Comparison of ENCODE assay signal across 16 cellular contexts in genomic region chr7:74338366-74339108, GRCh38. TPM values are rescaled to one million over a fixed set of nuclear protein-coding genes. Genes with fewer than 3 reads are reported as not detected.
DNase-seq lines count a peak whose midpoint lies in the region; FAIRE-seq and TF ChIP-seq lines count a peak whose summit lies in the region.
"Had no signal": no experiment of that assay in that cellular context is flagged by ENCODE, and none has a peak within 500 bp of the region (broad histone marks: within the 10 kb centered on the region; RNA-seq: fewer than 3 reads in every experiment).

No MANE protein-coding gene starts in this region.

- no peak overlapping the region for H2BK12ac ChIP-seq in H1 (ENCODE audit: low read depth, low read length)

- no peak overlapping the region for H3K18ac ChIP-seq in H1 (ENCODE audit: extremely low read depth, low read length)

- no peak overlapping the region for H2BK15ac ChIP-seq in H1 (ENCODE audit: low read length)

- 94% methylated on average over 32 of the region's 52 CpGs; no CpG with 5 or more reads in 1 of the 2 experiments for WGBS in H1 (ENCODE audit: extremely low coverage in 1 of 2, insufficient coverage in 1 of 2, insufficient read length in 1 of 2, insufficient replicate concordance in 2 of 2, low coverage in 1 of 2, low lambda C conversion rate in 2 of 2, missing lambda C conversion rate in 1 of 2), 2 experiments
- 76 to 82% methylated on average over 42 to 51 of the region's 52 CpGs for WGBS in testis, 2 donors

- H3K9me3 Mint-ChIP-seq in activated CD4-positive, alpha-beta memory T cell treated with anti-CD3 and anti-CD28 coated beads, Interleukin-2, amount 10 ng/mL, durations not matched to agents 7 days and 5 days, result no peaks in the 10 kb centered on the region
- H3K9me3 Mint-ChIP-seq: CD8-positive, alpha-beta T cell; T-cell had no signal

- CTCF ChIA-PET in H1 (lab: Charles Lee; ENCODE audit: partially characterized antibody), result no interaction called here
- CTCF ChIA-PET in activated CD4-positive, alpha-beta memory T cell treated with anti-CD3 and anti-CD28 coated beads, Interleukin-2, amount 10 ng/mL, durations not matched to agents 7 days and 5 days (lab: Charles Lee), result no interaction called here

- no peak overlapping the region for H2AK5ac ChIP-seq in H1 (ENCODE audit: low read depth, low read length)

- intact Hi-C loops in testis (cut with DNase I; ENCODE audit: low total_unique reads), result no loop called here

- TF ChIP-seq POLR2A in NB4 (IDR thresholded peaks at IDR 0.05; ENCODE audit: extremely low read depth, insufficient read length) (no peak), H1 (IDR thresholded peaks at IDR 0.05; ENCODE audit: control extremely low read depth in 1 of 2, low read depth in 2 of 2, low read length in 2 of 2) (no peak), testis (IDR thresholded peaks at IDR 0.05) (no peak)

- no peak overlapping the region for H4K91ac ChIP-seq in H1 (replicated peaks; ENCODE audit: insufficient read length, low read length)

- no peak overlapping the region for H3K27ac Mint-ChIP-seq in activated CD4-positive, alpha-beta memory T cell treated with anti-CD3 and anti-CD28 coated beads, Interleukin-2, amount 10 ng/mL, durations not matched to agents 7 days and 5 days
- H3K27ac Mint-ChIP-seq: CD8-positive, alpha-beta T cell; T-cell had no signal

- H3K36me3 ChIP-seq in GM06990 (ENCODE audit: control insufficient read depth, insufficient read depth, low read length), result peaks cover 20% of the 10 kb centered on the region
- peaks cover 0 to 8% (median 2%) of the 10 kb centered on the region in 4 experiments; a peak in 2 of 8 replicates for H3K36me3 ChIP-seq in H1 (ENCODE audit: control insufficient read depth in 2 of 4, insufficient read depth in 4 of 4, low read length in 3 of 4)
- H3K36me3 ChIP-seq in osteoblast (ENCODE audit: insufficient read depth, low read length), result peaks cover 8% of the 10 kb centered on the region
- no peaks in the 10 kb centered on the region for H3K36me3 ChIP-seq in testis (ENCODE audit: low read depth, missing control alignments)

- no peak overlapping the region for H3K9ac ChIP-seq in H1 (replicated peaks in 1 of 4; ENCODE audit: extremely low read depth in 1 of 4, low read depth in 3 of 4, low read length in 3 of 4)

- H4K8ac ChIP-seq in H1 (ENCODE audit: extremely low read depth, insufficient read depth, low read length), result peak overlapping the region; percentile 57; the same call in 1 of the 2 replicates

- TF ChIP-seq RAD21 in H1 (IDR thresholded peaks at IDR 0.05 in 1 of 2, conservative IDR thresholded peaks at IDR 0.05 in 1 of 2; ENCODE audit: low read depth in 2 of 2, low read length in 2 of 2), result no peak

- no peak overlapping the region for H2BK5ac ChIP-seq in H1 (ENCODE audit: low read depth, low read length)

- no peak overlapping the region for H3K4ac ChIP-seq in H1 (replicated peaks; ENCODE audit: insufficient read length, low read depth, low read length)

- H3K4me3 Mint-ChIP-seq in activated CD4-positive, alpha-beta memory T cell treated with anti-CD3 and anti-CD28 coated beads, Interleukin-2, amount 10 ng/mL, durations not matched to agents 7 days and 5 days, result no peak overlapping the region
- H3K4me3 Mint-ChIP-seq: CD8-positive, alpha-beta T cell; T-cell had no signal

- H3K36me3 Mint-ChIP-seq in activated CD4-positive, alpha-beta memory T cell treated with anti-CD3 and anti-CD28 coated beads, Interleukin-2, amount 10 ng/mL, durations not matched to agents 7 days and 5 days (ENCODE audit: low read depth), result no peaks in the 10 kb centered on the region
- H3K36me3 Mint-ChIP-seq: CD8-positive, alpha-beta T cell; T-cell had no signal

- no peaks in the 10 kb centered on the region for H3K79me2 ChIP-seq in H1 (ENCODE audit: control insufficient read depth in 1 of 2, insufficient read depth in 2 of 2, low read length in 2 of 2)
- H3K79me2 ChIP-seq in osteoblast (ENCODE audit: insufficient read depth, low read length), result peaks cover 23% of the 10 kb centered on the region

- no peak for FAIRE-seq in H1 (lab: Jason Lieb, UNC)

- H3K27ac ChIP-seq in H1 (ENCODE audit: low read depth, low read length), result no peak overlapping the region
- no peak overlapping the region for H3K27ac ChIP-seq in osteoblast (ENCODE audit: low read depth, low read length)
- H3K27ac ChIP-seq in testis, result no peak overlapping the region

- H3K4me1 ChIP-seq in H1 (replicated peaks in 1 of 4; ENCODE audit: control insufficient read depth in 3 of 4, insufficient read depth in 4 of 4, low read length in 3 of 4) (no peaks in the 10 kb centered on the region), osteoblast (ENCODE audit: insufficient read depth, low read length) (peaks cover 11% of the 10 kb centered on the region), testis (no peaks in the 10 kb centered on the region)

- DNase-seq in GM06990 (ENCODE audit: extremely low read depth, insufficient read length) (no peak), NB4 (ENCODE audit: low read depth) (peak; percentile 94), H1 (ENCODE audit: low read depth in 1 of 2, low spot score in 2 of 2) (no peak), osteoblast (ENCODE audit: insufficient read length, low spot score, missing footprints) (peak; percentile 49), HuH-7 (ENCODE audit: low spot score) (no peak), testis (no peak), SK-N-DZ (ENCODE audit: low spot score) (no peak)
- no peak for DNase-seq in activated CD4-positive, alpha-beta memory T cell treated with anti-CD3 and anti-CD28 coated beads, Interleukin-2, amount 10 ng/mL, durations not matched to agents 7 days and 5 days
- DNase-seq: ACHN; CD8-positive, alpha-beta T cell; NCI-H1436 treated with DMSO at 0.1 percent for 48 hours; NCI-H2081; NCI-H524 treated with DMSO at 0.1 percent for 48 hours; OCI-M1; RPMI8226; T-cell had no signal

- H4K20me1 ChIP-seq in H1 (replicated peaks in 1 of 2; ENCODE audit: control insufficient read depth in 1 of 2, insufficient read depth in 2 of 2, low read length in 2 of 2), result peaks cover 0 to 4% of the 10 kb centered on the region in 2 experiments
- peaks cover 6% of the 10 kb centered on the region for H4K20me1 ChIP-seq in osteoblast (ENCODE audit: insufficient read depth, low read length)

- H3K9me3 ChIP-seq in H1 (ENCODE audit: insufficient read depth in 2 of 2, low read depth in 1 of 2, low read length in 1 of 2), result no peaks in the 10 kb centered on the region
- H3K9me3 ChIP-seq in osteoblast (ENCODE audit: low read depth, low read length), result no peaks in the 10 kb centered on the region
- no peaks in the 10 kb centered on the region for H3K9me3 ChIP-seq in testis

- TF ChIP-seq EP300 in H1 (IDR thresholded peaks at IDR 0.05; ENCODE audit: borderline replicate concordance in 1 of 2, low read depth in 2 of 2, low read length in 2 of 2), result no peak

- no peak overlapping the region for H3K23ac ChIP-seq in H1 (ENCODE audit: insufficient read length)

- H3K79me1 ChIP-seq in H1 (ENCODE audit: low read depth, low read length), result no peaks in the 10 kb centered on the region

- no peak overlapping the region for H2AFZ ChIP-seq in H1 (ENCODE audit: low read length)
- no peak overlapping the region for H2AFZ ChIP-seq in osteoblast (ENCODE audit: low read length)

- no peak overlapping the region for H2BK120ac ChIP-seq in H1 (replicated peaks; ENCODE audit: low read depth, low read length)

- no peaks in the 10 kb centered on the region for H3K27me3 Mint-ChIP-seq in activated CD4-positive, alpha-beta memory T cell treated with anti-CD3 and anti-CD28 coated beads, Interleukin-2, amount 10 ng/mL, durations not matched to agents 7 days and 5 days
- H3K27me3 Mint-ChIP-seq: T-cell had no signal

- peak; percentile 4 for TF ChIP-seq CTCF in GM06990 (IDR thresholded peaks at IDR 0.05; ENCODE audit: insufficient read depth, low read length, poor library complexity, severe bottlenecking)
- no peak for TF ChIP-seq CTCF in NB4 (IDR thresholded peaks at IDR 0.05; ENCODE audit: low read depth, low read length)
- TF ChIP-seq CTCF in H1 (IDR thresholded peaks at IDR 0.05; ENCODE audit: control extremely low read depth in 1 of 3, insufficient read depth in 1 of 3, low read depth in 1 of 3, low read length in 3 of 3), result no peak
- no peak for TF ChIP-seq CTCF in osteoblast (IDR thresholded peaks at IDR 0.05; ENCODE audit: extremely low read depth, low read depth, low read length)
- no peak for TF ChIP-seq CTCF in testis (IDR thresholded peaks at IDR 0.05)

- no peak overlapping the region for H3K14ac ChIP-seq in H1 (ENCODE audit: insufficient read length)

- POLR2A ChIA-PET in H1 (lab: Charles Lee; ENCODE audit: partially characterized antibody), result interaction anchor here (0.6 kb wide), 2 partner anchors 285 to 425 kb away, joined by 3 to 4 read pairs; no protein-coding TSS in a partner anchor
- POLR2A ChIA-PET in activated CD4-positive, alpha-beta memory T cell treated with anti-CD3 and anti-CD28 coated beads, Interleukin-2, amount 10 ng/mL, durations not matched to agents 7 days and 5 days (lab: Charles Lee), result no interaction called here

- H3K27me3 ChIP-seq in GM06990 (replicated peaks; ENCODE audit: control insufficient read depth, insufficient read depth, low read length) (no peaks in the 10 kb centered on the region), H1 (replicated peaks in 1 of 4; ENCODE audit: control insufficient read depth in 3 of 4, extremely low read depth in 1 of 4, insufficient read depth in 3 of 4, low read length in 3 of 4) (no peaks in the 10 kb centered on the region), osteoblast (ENCODE audit: insufficient read depth, low read length) (no peaks in the 10 kb centered on the region), testis (no peaks in the 10 kb centered on the region)

- no peak overlapping the region for H4K5ac ChIP-seq in H1 (ENCODE audit: insufficient read length, low read depth, low read length)

- no peak overlapping the region for H3K56ac ChIP-seq in H1 (replicated peaks; ENCODE audit: insufficient read length, low read depth, low read length)

- H3K4me1 Mint-ChIP-seq in activated CD4-positive, alpha-beta memory T cell treated with anti-CD3 and anti-CD28 coated beads, Interleukin-2, amount 10 ng/mL, durations not matched to agents 7 days and 5 days, result peaks cover 1% of the 10 kb centered on the region

- no peak overlapping the region for H2BK20ac ChIP-seq in H1 (ENCODE audit: low read length)

- no peak overlapping the region for H3K4me3 ChIP-seq in GM06990 (replicated peaks; ENCODE audit: low read depth, low read length)
- H3K4me3 ChIP-seq in NB4 (ENCODE audit: low read depth, low read length), result peak overlapping the region; percentile 72
- H3K4me3 ChIP-seq in H1 (ENCODE audit: extremely low read depth in 1 of 4, insufficient read depth in 2 of 4, low read depth in 3 of 4, low read length in 4 of 4), result no peak overlapping the region
- no peak overlapping the region for H3K4me3 ChIP-seq in osteoblast (ENCODE audit: insufficient read depth, low read length)
- H3K4me3 ChIP-seq in testis, result peak overlapping the region in 1 of 2 donors; percentile 31

- H3K4me2 ChIP-seq in H1 (ENCODE audit: insufficient read depth in 1 of 2, low read depth in 2 of 2, low read length in 2 of 2), result no peak overlapping the region
- no peak overlapping the region for H3K4me2 ChIP-seq in osteoblast (ENCODE audit: insufficient read depth, low read length)

- H3K23me2 ChIP-seq in H1 (ENCODE audit: low read depth, low read length), result no peaks in the 10 kb centered on the region

RNA-seq across cellular contexts. Expression of gene CLIP2, which starts 49.3 kb away (rescaled TPM):
- total RNA-seq in H1 (2021; fragmentation: NEBNext Ultra II Directional; extraction: Animal tissue kit (Norgen Biotek cat#: 25700)), result 39.8 and 41.5 TPM in 2 replicates
- polyA plus RNA-seq in H1 (2011; rRNA removed) (8.3 and 13.3 TPM in 2 replicates), testis (ENCODE audit: insufficient read depth, low read depth, low replicate concordance) (8.5 TPM)
- polyA plus RNA-seq in H1 (2011; cell fraction: cytosol; rRNA removed), result 11.5 TPM
- polyA plus RNA-seq in H1 (2011; cell fraction: nucleus; rRNA removed), result 16.9 TPM
- 20.3 to 37.3 TPM (median 30.6 TPM) in 4 replicates for polyA plus RNA-seq in H1 (2012, experiment 1 of 2)
- 19.9 TPM for polyA plus RNA-seq in H1 (2012, experiment 2 of 2)
- polyA plus RNA-seq in H1 (2013, experiment 1 of 2), result 21.5 TPM
- 22.1 TPM for polyA plus RNA-seq in H1 (2013, experiment 2 of 2)
- 12.5 and 16.1 TPM in 2 replicates for polyA minus RNA-seq in H1 (2011; rRNA and poly(A)+ RNA removed)
- polyA minus RNA-seq in H1 (2011; cell fraction: cytosol; rRNA and poly(A)+ RNA removed), result 21.2 TPM
- polyA minus RNA-seq in H1 (2011; cell fraction: nucleus; rRNA and poly(A)+ RNA removed), result 16.3 TPM
- total RNA-seq in osteoblast (58.3 and 70.9 TPM in 2 replicates), testis (10 to 100 TPM; 16.5 to 19.8 TPM)
- 1 to 10 TPM; 1.6 TPM for total RNA-seq in activated CD4-positive, alpha-beta memory T cell treated with anti-CD3 and anti-CD28 coated beads, Interleukin-2, amount 10 ng/mL, durations not matched to agents 7 days and 5 days
- 5.3 and 11.7 TPM in 2 replicates for polyA plus RNA-seq in SK-N-DZ (2014; cell fraction: cytosol; rRNA removed)
- 4.5 and 5.8 TPM in 2 replicates for polyA plus RNA-seq in SK-N-DZ (2014; cell fraction: nucleus; rRNA removed)

Comparison
In these comparisons a context has a peak if more than half of its experiments do, and no peak if none do; other contexts are left out.
1. DNase-seq: peak in NB4 (single experiment) and osteoblast (single experiment); none in GM06990 (single experiment), H1 (0 of 2), HuH-7 (single experiment), testis (single experiment), activated CD4-positive, alpha-beta memory T cell treated with anti-CD3 and anti-CD28 coated beads, Interleukin-2, amount 10 ng/mL, durations not matched to agents 7 days and 5 days (single experiment) and SK-N-DZ (single experiment).
2. RNA of gene CLIP2, which starts 49.3 kb away (total RNA-seq): 58.3 to 70.9 TPM in osteoblast, 39.8 to 41.5 TPM in H1 and 16.5 to 19.8 TPM in testis; 1.6 TPM in activated CD4-positive, alpha-beta memory T cell treated with anti-CD3 and anti-CD28 coated beads, Interleukin-2, amount 10 ng/mL, durations not matched to agents 7 days and 5 days; every median in the first group is over 4 times any median in the second.